ENCODE assay signal across 12 cellular contexts in the genomic region with DNA sequence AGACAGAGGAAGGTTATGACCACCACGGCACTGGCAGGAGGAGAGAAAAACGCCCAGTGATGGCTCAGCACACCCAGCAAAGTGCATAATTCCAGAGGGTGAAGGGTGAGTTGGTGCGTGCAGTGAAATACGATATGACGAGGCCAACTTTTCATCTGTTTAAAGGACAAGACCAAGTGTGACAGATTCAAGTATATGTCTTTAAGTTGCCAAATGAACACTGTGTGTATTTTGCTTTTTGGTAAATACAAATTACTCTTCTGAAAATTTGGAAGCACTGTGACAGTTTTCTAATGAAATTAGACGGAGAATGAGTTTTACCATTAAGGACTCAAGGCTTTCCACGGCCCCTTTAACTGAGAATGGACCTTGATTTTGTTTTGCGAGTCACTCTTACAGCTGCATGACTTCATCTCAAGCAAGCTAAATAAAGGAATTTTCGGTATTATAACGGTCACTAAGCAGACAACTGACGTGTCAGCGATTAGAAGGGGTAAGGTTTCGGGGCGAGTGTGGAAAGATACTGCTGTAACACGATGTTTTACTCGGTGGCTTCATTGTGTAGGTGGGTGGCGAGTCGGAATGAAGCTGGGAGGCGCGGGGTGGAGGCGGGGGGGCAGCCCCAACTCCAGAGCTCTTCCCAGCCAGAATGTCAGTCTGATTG. TPM values are rescaled to one million over a fixed set of nuclear protein-coding genes. Genes with fewer than 3 reads are reported as not detected.
DNase-seq lines count a peak whose midpoint lies in the region; TF ChIP-seq lines count a peak whose summit lies in the region.
"Had no signal": no experiment of that assay in that cellular context is flagged by ENCODE, and none has a peak within 500 bp of the region (broad histone marks: within the 10 kb centered on the region; RNA-seq: fewer than 3 reads in every experiment).

No MANE protein-coding gene starts in this region.

- H3K4me1 ChIP-seq in uterus = peaks cover 10 to 12% of the 10 kb centered on the region in 2 donors

- peak overlapping the region; percentile 43 for H3K4me3 ChIP-seq in WI38 (ENCODE audit: low read depth, low read length)
- no peak overlapping the region for H3K4me3 ChIP-seq in uterus
- no peak overlapping the region for H3K4me3 ChIP-seq in MG63
- H3K4me3 ChIP-seq: skin epidermis had no signal

- intact Hi-C loops in uterus (cut with DNase I; ENCODE audit: low total_unique reads) = no loop called here

- no peaks in the 10 kb centered on the region for H3K27me3 ChIP-seq in uterus
- no peaks in the 10 kb centered on the region for H3K27me3 ChIP-seq in MG63

- H3K27ac ChIP-seq in uterus = peak overlapping the region; percentile 67 to 84
- H3K27ac ChIP-seq: WERI-Rb-1 had no signal

- DNase-seq in fibroblast of gingiva (ENCODE audit: low read depth) (peak; percentile 71), myocyte (ENCODE audit: low read depth) (peak; percentile 71), uterus (no peak), SW 1271 (lab: John Stamatoyannopoulos, UW) (no peak), MG63 (no peak)
- no peak for DNase-seq in activated naive CD4-positive, alpha-beta T cell treated with Interleukin-2 at 50 U/mL for 16 hours
- DNase-seq: effector memory CD8-positive, alpha-beta T cell; NCI-H2081; WERI-Rb-1 had no signal

- H3K36me3 ChIP-seq in uterus (no peaks in the 10 kb centered on the region), MG63 (no peaks in the 10 kb centered on the region)
- H3K36me3 ChIP-seq: WERI-Rb-1 had no signal

- no peak for TF ChIP-seq POLR2A in uterus (IDR thresholded peaks at IDR 0.05)

- H3K9me3 ChIP-seq in uterus = no peaks in the 10 kb centered on the region
- H3K9me3 ChIP-seq in MG63 = no peaks in the 10 kb centered on the region

- TF ChIP-seq CTCF in WI38 (IDR thresholded peaks at IDR 0.05; ENCODE audit: low read depth, low read length) (no peak), uterus (IDR thresholded peaks at IDR 0.05) (no peak)

RNA-seq across cellular contexts. Expression of gene COL4A2, which starts 22.8 kb away (rescaled TPM):
- total RNA-seq in myocyte (71.7 and 77.6 TPM in 2 replicates), uterus (100 to 1,000 TPM; 157 to 606 (median 284) TPM)
- polyA plus RNA-seq in myocyte (2012) = 261 TPM
- total RNA-seq in MG63 (2014; rRNA removed; shearing (Covaris generic); ENCODE audit: low replicate concordance) = 50.0 and 85.0 TPM in 2 replicates

RNA-seq across cellular contexts. Expression of gene COL4A1, which starts 23.0 kb away (rescaled TPM):
- total RNA-seq in myocyte = 115 and 128 TPM in 2 replicates
- polyA plus RNA-seq in myocyte (2012) = 251 TPM
- 100 to 1,000 TPM; 164 to 737 (median 209) TPM for total RNA-seq in uterus
- total RNA-seq in MG63 (2014; rRNA removed; shearing (Covaris generic); ENCODE audit: low replicate concordance) = 21.6 and 24.9 TPM in 2 replicates
- total RNA-seq: activated T-helper 17 cell treated with anti-CD3 and anti-CD28 coated beads, Interleukin-2, amount 50 U/mL, for 72 hours had no signal

Comparison
In these comparisons a context has a peak if more than half of its experiments do, and no peak if none do; other contexts are left out.
1. DNase-seq: peak in fibroblast of gingiva (single experiment) and myocyte (single experiment); none in uterus (0 of 2), SW 1271 (0 of 2), MG63 (single experiment) and activated naive CD4-positive, alpha-beta T cell treated with Interleukin-2 at 50 U/mL for 16 hours (single experiment).